1 cellular context compared by ENCODE assay signal in genomic region chr7:154054664-154055063, GRCh38. TPM values are rescaled to one million over a fixed set of nuclear protein-coding genes. Genes with fewer than 3 reads are reported as not detected.
"Had no signal": no experiment of that assay in that cellular context is flagged by ENCODE, and none has a peak within 500 bp of the region (broad histone marks: within the 10 kb centered on the region; RNA-seq: fewer than 3 reads in every experiment).

No MANE protein-coding gene starts in this region.

RNA-seq across cellular contexts. Expression of gene DPP6, which starts 2.5 kb away (rescaled TPM):
- total RNA-seq: SJSA1 had no signal
